ENCODE assay signal across 24 cellular contexts in genomic region chr15:70066422-70066821, GRCh38. TPM values are rescaled to one million over a fixed set of nuclear protein-coding genes. Genes with fewer than 3 reads are reported as not detected.
DNase-seq lines count a peak whose midpoint lies in the region; ATAC-seq and TF ChIP-seq lines count a peak whose summit lies in the region.
"Had no signal": no experiment of that assay in that cellular context is flagged by ENCODE, and none has a peak within 500 bp of the region (broad histone marks: within the 10 kb centered on the region; RNA-seq: fewer than 3 reads in every experiment).

No MANE protein-coding gene starts in this region.

- no peak for TF ChIP-seq CTCF in OCI-LY7 (conservative IDR thresholded peaks at IDR 0.05; ENCODE audit: low read length)

- no peak overlapping the region for H3K4me3 ChIP-seq in skeletal muscle cell (ENCODE audit: low read depth, low read length)
- H3K4me3 ChIP-seq in OCI-LY7 (ENCODE audit: low read depth, low read length, poor library complexity, severe bottlenecking) = no peak overlapping the region
- H3K4me3 ChIP-seq: thyroid gland had no signal

- H4K20me1 ChIP-seq in OCI-LY7 (ENCODE audit: insufficient read depth, low read length) = no peaks in the 10 kb centered on the region

- no peaks in the 10 kb centered on the region for H3K27me3 Mint-ChIP-seq in T-cell
- H3K27me3 Mint-ChIP-seq: activated CD4-positive, alpha-beta memory T cell treated with anti-CD3 and anti-CD28 coated beads for 36 hours; activated naive CD8-positive, alpha-beta T cell; CD4-positive, alpha-beta T cell; stimulated activated naive CD8-positive, alpha-beta T cell treated with anti-CD3 and anti-CD28 coated beads, Interleukin-15, Interleukin-2, amounts not matched to agents 100 ng/mL and 50 ng/mL, for 24 hours had no signal

- no peaks in the 10 kb centered on the region for H3K4me1 ChIP-seq in OCI-LY7 (ENCODE audit: insufficient read depth, low read length, poor library complexity, severe bottlenecking)

- POLR2A ChIA-PET in OCI-LY7 (lab: Charles Lee) = interaction anchor here (0.6 kb wide), 1 partner anchor 32 kb away, joined by 3 read pairs; no protein-coding TSS in a partner anchor
- POLR2A ChIA-PET in T-cell (lab: Charles Lee) = no interaction called here

- ATAC-seq in HG03135 (IDR thresholded peaks at IDR 0.05; ENCODE audit: unreplicated experiment) (no peak), T-cell (replicated peaks in 1 of 4) (no peak)
- ATAC-seq: right cardiac atrium, Right ventricle myocardium inferior had no signal

- no peaks in the 10 kb centered on the region for H3K9me3 ChIP-seq in OCI-LY7 (ENCODE audit: low read length)
- H3K9me3 ChIP-seq: thyroid gland had no signal

- DNase-seq in EL = peak; percentile 83
- peak; percentile 16 for DNase-seq in T1000 (lab: John Stamatoyannopoulos, UW)
- peak; percentile 68 for DNase-seq in fibroblast of peridontal ligament (ENCODE audit: extremely low read depth)
- peak; percentile 43 for DNase-seq in skeletal muscle cell (ENCODE audit: low read depth)
- no peak for DNase-seq in OCI-LY7 (ENCODE audit: low spot score)
- no peak for DNase-seq in NCI-H146 (lab: John Stamatoyannopoulos, UW)
- DNase-seq in T-cell = no peak
- DNase-seq: activated CD4-positive, alpha-beta memory T cell treated with anti-CD3 and anti-CD28 coated beads for 36 hours; activated CD8-positive, alpha-beta memory T cell treated with anti-CD3 and anti-CD28 coated beads, Interleukin-2, amount 50 U/mL, for 48 hours; CD4-positive, alpha-beta T cell; DMS 273 treated with DMSO at 0.1 percent for 48 hours; NCI-H1048; NCI-H1930; NCI-H226; OCI-M1; right cardiac atrium; T-helper 9 cell had no signal

- intact Hi-C loops in OCI-LY7 (cut with micrococcal nuclease; ENCODE audit: unreplicated experiment) = no loop called here

- CTCF ChIA-PET in OCI-LY7 (lab: Charles Lee; ENCODE audit: unreplicated experiment) (no interaction called here), T-cell (lab: Charles Lee) (no interaction called here)

- no peak overlapping the region for H3K27ac ChIP-seq in OCI-LY7 (ENCODE audit: low read depth, low read length, poor library complexity, severe bottlenecking)
- H3K27ac ChIP-seq: epithelial cell of prostate, thyroid gland had no signal

- no peaks in the 10 kb centered on the region for H3K79me2 ChIP-seq in OCI-LY7 (ENCODE audit: insufficient read depth, low read depth, low read length)

- H3K36me3 ChIP-seq in OCI-LY7 (ENCODE audit: insufficient read depth, low read length) = peaks cover 89% of the 10 kb centered on the region; the same call in 1 of the 2 replicates

- H2AFZ ChIP-seq in OCI-LY7 (ENCODE audit: low read length) = no peak overlapping the region

- H3K27ac Mint-ChIP-seq in T-cell = no peak overlapping the region
- H3K27ac Mint-ChIP-seq: activated CD4-positive, alpha-beta memory T cell treated with anti-CD3 and anti-CD28 coated beads for 36 hours; activated naive CD8-positive, alpha-beta T cell; activated T-helper 2 cell treated with anti-CD3 and anti-CD28 coated beads, Interferon-gamma antibody, Interleukin-2, Interleukin-4, amounts not matched to agents 10 μg/mL and 5 μg/mL and 100 μg/mL, durations not matched to agents 14 hours and 24 hours and 36 hours; CD4-positive, alpha-beta T cell; stimulated activated naive CD8-positive, alpha-beta T cell treated with anti-CD3 and anti-CD28 coated beads, Interleukin-15, Interleukin-2, amounts not matched to agents 100 ng/mL and 50 ng/mL, for 24 hours had no signal

- H3K36me3 Mint-ChIP-seq in T-cell = peaks cover 55% of the 10 kb centered on the region

- no peaks in the 10 kb centered on the region for H3K9me2 ChIP-seq in OCI-LY7 (ENCODE audit: insufficient read depth, low read length)

- H3K9me3 Mint-ChIP-seq in T-cell = no peaks in the 10 kb centered on the region
- H3K9me3 Mint-ChIP-seq: activated CD4-positive, alpha-beta memory T cell treated with anti-CD3 and anti-CD28 coated beads for 36 hours; activated T-helper 2 cell treated with anti-CD3 and anti-CD28 coated beads, Interferon-gamma antibody, Interleukin-2, Interleukin-4, amounts not matched to agents 10 μg/mL and 5 μg/mL and 100 μg/mL, durations not matched to agents 14 hours and 24 hours and 36 hours; CD4-positive, alpha-beta T cell; stimulated activated naive CD8-positive, alpha-beta T cell treated with anti-CD3 and anti-CD28 coated beads, Interleukin-15, Interleukin-2, amounts not matched to agents 100 ng/mL and 50 ng/mL, for 24 hours had no signal

- no peak overlapping the region for H3K4me2 ChIP-seq in OCI-LY7 (ENCODE audit: low read length)

- peaks cover 9 to 15% (median 10%) of the 10 kb centered on the region in 3 donors for H3K4me1 Mint-ChIP-seq in T-cell

- no peak overlapping the region for H3K4me3 Mint-ChIP-seq in T-cell
- H3K4me3 Mint-ChIP-seq: activated CD4-positive, alpha-beta memory T cell treated with anti-CD3 and anti-CD28 coated beads for 36 hours; activated naive CD8-positive, alpha-beta T cell; CD4-positive, alpha-beta T cell; stimulated activated naive CD8-positive, alpha-beta T cell treated with anti-CD3 and anti-CD28 coated beads, Interleukin-15, Interleukin-2, amounts not matched to agents 100 ng/mL and 50 ng/mL, for 24 hours had no signal

- no TSS peak for BruUV-seq in OCI-LY7 (replicated peaks; lab: Mats Ljungman, UMichigan)

RNA-seq across cellular contexts. Expression of gene TLE3, which starts 31.3 kb away (rescaled TPM):
- total RNA-seq in OCI-LY7 (2014; rRNA removed; shearing (Covaris generic)) = 19.7 and 37.9 TPM in 2 replicates
- total RNA-seq in OCI-LY7 (2022) (31.9 and 35.7 TPM in 2 replicates), T-cell (100 to 1,000 TPM in 4 of 5 donors, 10 to 100 TPM in 1; 99.2 to 174 (median 160) TPM)

Comparison
In these comparisons a context has a peak if more than half of its experiments do, and no peak if none do; other contexts are left out.
1. DNase-seq: peak in EL (single experiment), T1000 (single experiment), fibroblast of peridontal ligament (single experiment) and skeletal muscle cell (single experiment); none in OCI-LY7 (single experiment), NCI-H146 (single experiment) and T-cell (0 of 34).